In the genomic region with DNA sequence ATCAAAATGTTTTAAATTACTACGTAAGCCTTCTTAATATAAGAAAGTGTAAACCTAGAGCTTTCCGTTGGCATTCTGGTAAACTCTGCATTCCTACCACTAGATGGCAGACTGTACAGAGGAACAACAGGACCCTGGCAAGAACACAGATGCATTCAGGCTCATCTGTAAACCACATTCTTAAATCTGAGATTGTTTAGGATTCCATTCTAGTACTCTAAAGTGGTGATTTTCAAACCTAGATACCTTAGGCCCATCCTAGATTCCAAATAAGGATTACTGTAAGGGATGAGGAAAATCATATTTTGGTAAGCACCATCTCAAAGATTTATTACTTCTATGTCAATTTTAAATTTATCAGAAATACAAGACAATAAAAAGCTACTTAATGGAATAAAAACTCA, we compare ENCODE assay signal across 8 cellular contexts. TPM values are rescaled to one million over a fixed set of nuclear protein-coding genes. Genes with fewer than 3 reads are reported as not detected.
DNase-seq lines count a peak whose midpoint lies in the region; ATAC-seq, FAIRE-seq and TF ChIP-seq lines count a peak whose summit lies in the region.

No MANE protein-coding gene starts in this region.

- TF ChIP-seq CTCF in AG09319 (IDR thresholded peaks at IDR 0.05; ENCODE audit: low read depth, low read length) (peak; percentile 75), GM12873 (IDR thresholded peaks at IDR 0.05; ENCODE audit: insufficient read depth, low read depth, low read length, missing control alignments) (peak; percentile 79)

- ATAC-seq in HG02798 (IDR thresholded peaks at IDR 0.05; ENCODE audit: poor library complexity, unreplicated experiment) (peak; percentile 75), left colon (peak; percentile 89)
- ATAC-seq in stimulated activated naive CD8-positive, alpha-beta T cell treated with anti-CD3 and anti-CD28 coated beads, Interleukin-15, Interleukin-2, amounts not matched to agents 100 U/mL and 50 U/mL, for 24 hours = peak; percentile 80

- intact Hi-C loops in left colon (cut with DNase I, micrococcal nuclease) = loop anchor here in 1 of 2 donors (5.0 kb wide), 1 partner anchor 150 kb away; no protein-coding TSS in a partner anchor

- DNase-seq in AG09319 (ENCODE audit: extremely low read depth, low read depth) = peak; percentile 81
- peak; percentile 59 for DNase-seq in NCI-H128 (lab: John Stamatoyannopoulos, UW; ENCODE audit: unreplicated experiment)
- DNase-seq in SW 1271 (lab: John Stamatoyannopoulos, UW) = peak; percentile 57 to 91
- DNase-seq in left colon = peak; percentile 27 to 36
- DNase-seq in stimulated activated naive CD8-positive, alpha-beta T cell treated with anti-CD3 and anti-CD28 coated beads, Interleukin-15, Interleukin-2, amounts not matched to agents 100 U/mL and 50 U/mL, for 24 hours = peak; percentile 37

- peak; percentile 78 for FAIRE-seq in colon (lab: Jason Lieb, UNC)

RNA-seq across cellular contexts. Expression of gene PICALM, which starts 26.9 kb away (rescaled TPM):
- total RNA-seq in left colon = 100 to 1,000 TPM; 130 to 149 TPM

Comparison
In these comparisons a context has a peak if more than half of its experiments do, and no peak if none do; other contexts are left out.
1. Peak in every context shown above with its lines: DNase-seq and ATAC-seq.